ENCODE assay signal across 24 cellular contexts in genomic region chr4:1868912-1869311, GRCh38. TPM values are rescaled to one million over a fixed set of nuclear protein-coding genes. Genes with fewer than 3 reads are reported as not detected.
DNase-seq lines count a peak whose midpoint lies in the region; ATAC-seq and TF ChIP-seq lines count a peak whose summit lies in the region.
"Had no signal": no experiment of that assay in that cellular context is flagged by ENCODE, and none has a peak within 500 bp of the region (broad histone marks: within the 10 kb centered on the region; RNA-seq: fewer than 3 reads in every experiment).

No MANE protein-coding gene starts in this region.

- RAD21 ChIA-PET in HCT116 (lab: Charles Lee; ENCODE audit: low non-redundant PET in 1 of 2, low total read pairs in 2 of 2, uncharacterized antibody in 2 of 2, unreplicated experiment in 2 of 2), result no interaction called here

- no peak overlapping the region for H3K9ac ChIP-seq in HCT116 (ENCODE audit: low read length)

- DNase-seq in HCT116 (ENCODE audit: low read depth, low spot score) (no peak), neural crest cell (ENCODE audit: low read depth, low spot score) (no peak), AML-193 (lab: John Stamatoyannopoulos, UW) (no peak), globus pallidus (ENCODE audit: low spot score) (no peak)
- no peak for DNase-seq in activated T-helper 2 cell treated with anti-CD3 and anti-CD28 coated beads, Interferon-gamma antibody, Interleukin-2, Interleukin-4, amounts not matched to agents 10 μg/mL and 5 μg/mL and 100 μg/mL, durations not matched to agents 14 hours and 24 hours and 36 hours (ENCODE audit: low spot score)
- DNase-seq in stimulated activated CD4-positive, alpha-beta T cell treated with anti-CD3 and anti-CD28 coated beads, Interleukin-4, amount 100 ng/mL, for 24 hours, result no peak
- DNase-seq: activated CD4-positive, alpha-beta T cell treated with anti-CD3 and anti-CD28 coated beads for 36 hours; activated naive CD4-positive, alpha-beta T cell treated with anti-CD3 and anti-CD28 coated beads, Interleukin-2, amount 50 U/mL, for 16 hours; amygdala; effector memory CD8-positive, alpha-beta T cell; GOT3; NCI-H1105; NCI-H187 treated with DMSO at 0.1 percent for 48 hours; NCI-H2171 treated with DMSO at 0.1 percent for 48 hours; NCI-H526 treated with DMSO at 0.1 percent for 48 hours; sigmoid colon; SJCRH30; stimulated activated CD4-positive, alpha-beta T cell treated with anti-CD3 and anti-CD28 coated beads, Interleukin-4, amount 100 ng/mL, for 4 hours; stimulated activated naive B cell treated with anti-CD40 and anti-IgM and Interleukin-4, amounts not matched to agents 10 μg/mL and 1 μg/mL and 100 μg/mL, for 72 hours; uterus had no signal

- peaks cover 10% of the 10 kb centered on the region for H3K36me3 Mint-ChIP-seq in activated T-helper 2 cell treated with anti-CD3 and anti-CD28 coated beads, Interferon-gamma antibody, Interleukin-2, Interleukin-4, amounts not matched to agents 10 μg/mL and 5 μg/mL and 100 μg/mL, durations not matched to agents 14 hours and 24 hours and 36 hours (ENCODE audit: low read depth)
- peaks cover 3% of the 10 kb centered on the region for H3K36me3 Mint-ChIP-seq in neural crest cell (ENCODE audit: low read depth)

- no peaks in the 10 kb centered on the region for H3K36me3 ChIP-seq in HCT116 (ENCODE audit: control insufficient read depth in 1 of 2, insufficient read depth in 2 of 2, low read length in 2 of 2)
- H3K36me3 ChIP-seq: prostate gland, sigmoid colon, SJCRH30, uterus had no signal

- no peak for TF ChIP-seq POLR2A in HCT116 (IDR thresholded peaks at IDR 0.05; ENCODE audit: borderline replicate concordance, extremely low read depth, insufficient read depth, insufficient read length)

- CTCF ChIA-PET in HCT116 (lab: Charles Lee), result no interaction called here

- H3K27me3 ChIP-seq in HCT116 (ENCODE audit: insufficient read depth, low read length), result no peaks in the 10 kb centered on the region

- no peak overlapping the region for H2AFZ ChIP-seq in HCT116 (ENCODE audit: low read depth, low read length, poor library complexity, severe bottlenecking)

- POLR2A ChIA-PET in HCT116 (lab: Charles Lee), result no interaction called here

- peaks cover 17% of the 10 kb centered on the region for H3K4me1 Mint-ChIP-seq in activated T-helper 2 cell treated with anti-CD3 and anti-CD28 coated beads, Interferon-gamma antibody, Interleukin-2, Interleukin-4, amounts not matched to agents 10 μg/mL and 5 μg/mL and 100 μg/mL, durations not matched to agents 14 hours and 24 hours and 36 hours (ENCODE audit: low read depth)
- peaks cover 52% of the 10 kb centered on the region for H3K4me1 Mint-ChIP-seq in neural crest cell

- H3K27ac ChIP-seq in C4-2B (peak overlapping the region; percentile 98; the same call in 1 of the 2 replicates), HCT116 (ENCODE audit: low read depth, low read length) (no peak overlapping the region)
- H3K27ac ChIP-seq: HL-60, SJCRH30, uterus had no signal

- H3K4me2 ChIP-seq in HCT116 (ENCODE audit: low read length), result peak overlapping the region; percentile 59

- H3K27ac Mint-ChIP-seq in activated T-helper 2 cell treated with anti-CD3 and anti-CD28 coated beads, Interferon-gamma antibody, Interleukin-2, Interleukin-4, amounts not matched to agents 10 μg/mL and 5 μg/mL and 100 μg/mL, durations not matched to agents 14 hours and 24 hours and 36 hours, result peak overlapping the region; percentile 49
- H3K27ac Mint-ChIP-seq in neural crest cell (ENCODE audit: unreplicated experiment), result no peak overlapping the region
- H3K27ac Mint-ChIP-seq: activated CD4-positive, alpha-beta T cell treated with anti-CD3 and anti-CD28 coated beads for 36 hours; stimulated activated naive B cell treated with anti-CD40 and anti-IgM and Interleukin-4, amounts not matched to agents 10 μg/mL and 1 μg/mL and 100 μg/mL, for 72 hours had no signal

- H3K4me1 ChIP-seq in HCT116 (ENCODE audit: control insufficient read depth in 1 of 2, insufficient read depth in 2 of 2, low read length in 2 of 2), result peaks cover 23 to 47% of the 10 kb centered on the region in 2 experiments
- H3K4me1 ChIP-seq: uterus had no signal

- ATAC-seq in HCT116, result no peak
- ATAC-seq in HG02678 (IDR thresholded peaks at IDR 0.05; ENCODE audit: unreplicated experiment), result no peak
- ATAC-seq: activated CD4-positive, alpha-beta T cell treated with anti-CD3 and anti-CD28 coated beads for 36 hours; effector memory CD8-positive, alpha-beta T cell; stimulated activated naive B cell treated with anti-CD40 and anti-IgM and Interleukin-4, amounts not matched to agents 10 μg/mL and 1 μg/mL and 100 μg/mL, for 72 hours had no signal

- no peaks in the 10 kb centered on the region for H3K9me3 Mint-ChIP-seq in activated T-helper 2 cell treated with anti-CD3 and anti-CD28 coated beads, Interferon-gamma antibody, Interleukin-2, Interleukin-4, amounts not matched to agents 10 μg/mL and 5 μg/mL and 100 μg/mL, durations not matched to agents 14 hours and 24 hours and 36 hours
- H3K9me3 Mint-ChIP-seq in neural crest cell, result no peaks in the 10 kb centered on the region
- H3K9me3 Mint-ChIP-seq: effector memory CD8-positive, alpha-beta T cell; stimulated activated naive B cell treated with anti-CD40 and anti-IgM and Interleukin-4, amounts not matched to agents 10 μg/mL and 1 μg/mL and 100 μg/mL, for 72 hours had no signal

- no peak for TF ChIP-seq CTCF in C4-2B (conservative IDR thresholded peaks at IDR 0.05)
- no peak for TF ChIP-seq CTCF in HCT116 (IDR thresholded peaks at IDR 0.05 in 2 of 3, conservative IDR thresholded peaks at IDR 0.05 in 1 of 3; ENCODE audit: borderline replicate concordance in 1 of 3, insufficient read depth in 1 of 3, low read depth in 2 of 3, low read length in 2 of 3)
- no peak for TF ChIP-seq CTCF in neural crest cell (conservative IDR thresholded peaks at IDR 0.05)

- peaks cover 21% of the 10 kb centered on the region for H3K79me2 ChIP-seq in HCT116 (ENCODE audit: insufficient read depth, low read length)

- no peak overlapping the region for H3K4me3 ChIP-seq in HCT116 (replicated peaks in 1 of 2; ENCODE audit: low read depth in 1 of 2, low read length in 2 of 2)
- H3K4me3 ChIP-seq: prostate gland, sigmoid colon, SJCRH30, uterus had no signal

- no peaks in the 10 kb centered on the region for H3K27me3 Mint-ChIP-seq in activated T-helper 2 cell treated with anti-CD3 and anti-CD28 coated beads, Interferon-gamma antibody, Interleukin-2, Interleukin-4, amounts not matched to agents 10 μg/mL and 5 μg/mL and 100 μg/mL, durations not matched to agents 14 hours and 24 hours and 36 hours (ENCODE audit: low read depth)
- H3K27me3 Mint-ChIP-seq in neural crest cell (ENCODE audit: low read depth), result peaks cover 18% of the 10 kb centered on the region
- H3K27me3 Mint-ChIP-seq: activated CD4-positive, alpha-beta T cell treated with anti-CD3 and anti-CD28 coated beads for 36 hours; effector memory CD8-positive, alpha-beta T cell; stimulated activated naive B cell treated with anti-CD40 and anti-IgM and Interleukin-4, amounts not matched to agents 10 μg/mL and 1 μg/mL and 100 μg/mL, for 72 hours had no signal

- no peaks in the 10 kb centered on the region for H3K9me3 ChIP-seq in HCT116 (ENCODE audit: control insufficient read depth in 1 of 2, insufficient read depth in 1 of 2, low read depth in 1 of 2, low read length in 2 of 2)
- H3K9me3 ChIP-seq: prostate gland, sigmoid colon, SJCRH30, uterus had no signal

- H3K9me2 ChIP-seq in HCT116 (ENCODE audit: insufficient read depth), result no peaks in the 10 kb centered on the region

- no peak overlapping the region for H3K4me3 Mint-ChIP-seq in activated T-helper 2 cell treated with anti-CD3 and anti-CD28 coated beads, Interferon-gamma antibody, Interleukin-2, Interleukin-4, amounts not matched to agents 10 μg/mL and 5 μg/mL and 100 μg/mL, durations not matched to agents 14 hours and 24 hours and 36 hours (ENCODE audit: low read depth)
- H3K4me3 Mint-ChIP-seq in neural crest cell, result peak overlapping the region; percentile 91

- peaks cover 3% of the 10 kb centered on the region; the same call in 1 of the 2 replicates for H4K20me1 ChIP-seq in HCT116 (ENCODE audit: insufficient read depth)

- TF ChIP-seq RAD21 in HCT116 (IDR thresholded peaks at IDR 0.05; ENCODE audit: low read depth), result no peak

- BruUV-seq in HCT116 (replicated peaks; lab: Mats Ljungman, UMichigan), result no TSS peak

- intact Hi-C loops in HCT116 (cut with micrococcal nuclease), result no loop called here
- intact Hi-C loops in activated T-helper 2 cell treated with anti-CD3 and anti-CD28 coated beads, Interferon-gamma antibody, Interleukin-2, Interleukin-4, amounts not matched to agents 10 μg/mL and 5 μg/mL and 100 μg/mL, durations not matched to agents 14 hours and 24 hours and 36 hours (cut with micrococcal nuclease), result no loop called here

TF ChIP-seq in HCT116, 20 proteins besides CTCF, POLR2A, EP300 and RAD21 (continues in another document):
- TF ChIP-seq ATF3 (IDR thresholded peaks at IDR 0.05), result no peak
- TF ChIP-seq EZH2phosphoT487 (IDR thresholded peaks at IDR 0.05; ENCODE audit: borderline replicate concordance), result no peak
- TF ChIP-seq SP1 (IDR thresholded peaks at IDR 0.05; ENCODE audit: low read depth), result no peak
- no peak for TF ChIP-seq EZH2 (IDR thresholded peaks at IDR 0.05)
- no peak for TF ChIP-seq SIN3A (IDR thresholded peaks at IDR 0.05; ENCODE audit: low read depth)
- TF ChIP-seq CBX3 (IDR thresholded peaks at IDR 0.05; ENCODE audit: low read depth), result no peak
- TF ChIP-seq EGR1 (IDR thresholded peaks at IDR 0.05; ENCODE audit: low read depth), result no peak
- no peak for TF ChIP-seq FOSL1 (IDR thresholded peaks at IDR 0.05; ENCODE audit: low read depth)
- no peak for TF ChIP-seq CEBPB (IDR thresholded peaks at IDR 0.05; ENCODE audit: low read depth)
- TF ChIP-seq JUND (IDR thresholded peaks at IDR 0.05), result no peak
- no peak for TF ChIP-seq ZNF274 (IDR thresholded peaks at IDR 0.05; ENCODE audit: low read depth, low read length)
- TF ChIP-seq SRF (IDR thresholded peaks at IDR 0.05; ENCODE audit: low read depth), result no peak

RNA-seq across cellular contexts. Expression of gene NSD2, which starts 2.3 kb away (rescaled TPM):
- total RNA-seq in HCT116 (2021; ENCODE audit: unreplicated experiment) (145 TPM), neural crest cell (269 and 274 TPM in 2 replicates)
- polyA plus RNA-seq in HCT116 (2012), result 75.3 and 77.0 TPM in 2 replicates
- total RNA-seq in activated T-helper 2 cell treated with anti-CD3 and anti-CD28 coated beads, Interferon-gamma antibody, Interleukin-2, Interleukin-4, amounts not matched to agents 10 μg/mL and 5 μg/mL and 100 μg/mL, durations not matched to agents 14 hours and 24 hours and 36 hours, result 208 and 214 TPM in 2 replicates

RNA-seq across cellular contexts. Expression of gene LETM1, which starts 13.0 kb away (rescaled TPM):
- 67.3 TPM for total RNA-seq in HCT116 (2021; ENCODE audit: unreplicated experiment)
- 25.9 and 36.3 TPM in 2 replicates for polyA plus RNA-seq in HCT116 (2012)
- total RNA-seq in activated T-helper 2 cell treated with anti-CD3 and anti-CD28 coated beads, Interferon-gamma antibody, Interleukin-2, Interleukin-4, amounts not matched to agents 10 μg/mL and 5 μg/mL and 100 μg/mL, durations not matched to agents 14 hours and 24 hours and 36 hours, result 76.6 and 78.6 TPM in 2 replicates
- total RNA-seq in neural crest cell, result 59.5 and 60.6 TPM in 2 replicates
